In the genomic region with DNA sequence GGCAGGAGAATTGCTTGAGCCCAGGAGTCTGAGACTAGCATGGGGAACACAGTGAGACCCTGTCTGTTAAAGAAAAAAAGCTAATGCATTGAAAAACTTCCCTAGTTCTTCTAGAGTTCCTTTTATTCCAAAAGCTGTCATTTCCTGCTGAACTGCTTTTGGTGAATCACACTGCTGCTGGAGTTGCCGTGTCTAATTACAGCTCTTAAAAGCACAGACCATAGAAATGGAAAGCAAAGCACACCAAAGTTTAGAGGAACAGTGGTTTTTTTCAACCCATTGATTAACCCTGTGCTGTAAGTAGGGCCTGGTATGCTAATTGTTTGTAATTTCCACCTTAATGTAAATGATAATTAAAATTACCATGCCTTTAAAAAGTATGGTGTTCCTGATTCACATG, we compare ENCODE assay signal across 11 cellular contexts. TPM values are rescaled to one million over a fixed set of nuclear protein-coding genes. Genes with fewer than 3 reads are reported as not detected.
DNase-seq lines count a peak whose midpoint lies in the region; ATAC-seq, FAIRE-seq and TF ChIP-seq lines count a peak whose summit lies in the region.
"Had no signal": no experiment of that assay in that cellular context is flagged by ENCODE, and none has a peak within 500 bp of the region (broad histone marks: within the 10 kb centered on the region; RNA-seq: fewer than 3 reads in every experiment).

No MANE protein-coding gene starts in this region.

- FAIRE-seq in H1 (lab: Jason Lieb, UNC): peak; percentile 77

- no peak overlapping the region for H3K4ac ChIP-seq in H1 (replicated peaks; ENCODE audit: insufficient read length, low read depth, low read length)

- H4K91ac ChIP-seq in H1 (replicated peaks; ENCODE audit: insufficient read length, low read length): no peak overlapping the region

- H2BK12ac ChIP-seq in H1 (ENCODE audit: low read depth, low read length): no peak overlapping the region

- H3K4me1 Mint-ChIP-seq in naive thymus-derived CD8-positive, alpha-beta T cell: peaks cover 19 to 40% (median 27%) of the 10 kb centered on the region in 4 donors

- H3K27me3 Mint-ChIP-seq in naive thymus-derived CD8-positive, alpha-beta T cell: no peaks in the 10 kb centered on the region

- POLR2A ChIA-PET in H1 (lab: Charles Lee; ENCODE audit: partially characterized antibody): interaction anchor here (0.7 to 1.1 kb wide), 2 partner anchors 13 to 24 kb away, joined by 3 to 4 read pairs; no protein-coding TSS in a partner anchor
- POLR2A ChIA-PET in naive thymus-derived CD8-positive, alpha-beta T cell (lab: Charles Lee): no interaction called here

- no peak for TF ChIP-seq CTCF in H1 (IDR thresholded peaks at IDR 0.05; ENCODE audit: control extremely low read depth in 1 of 3, insufficient read depth in 1 of 3, low read depth in 1 of 3, low read length in 3 of 3)
- no peak for TF ChIP-seq CTCF in dorsolateral prefrontal cortex (IDR thresholded peaks at IDR 0.05 in 54 of 56, conservative IDR thresholded peaks at IDR 0.05 in 2 of 56; ENCODE audit: low read depth in 1 of 56, partially characterized antibody in 56 of 56)

- ATAC-seq in naive thymus-derived CD8-positive, alpha-beta T cell: no peak
- ATAC-seq in HG03196 (IDR thresholded peaks at IDR 0.05; ENCODE audit: unreplicated experiment): no peak

- H3K9me3 ChIP-seq in H1 (ENCODE audit: insufficient read depth in 2 of 2, low read depth in 1 of 2, low read length in 1 of 2) (no peaks in the 10 kb centered on the region), mesodermal cell (ENCODE audit: control insufficient read depth, low read length) (no peaks in the 10 kb centered on the region)

- no peak overlapping the region for H3K4me3 ChIP-seq in H1 (ENCODE audit: extremely low read depth in 1 of 4, insufficient read depth in 2 of 4, low read depth in 3 of 4, low read length in 4 of 4)
- H3K4me3 ChIP-seq in mesodermal cell (ENCODE audit: extremely low read depth, insufficient read depth, low read length, poor library complexity, severe bottlenecking): no peak overlapping the region
- peak overlapping the region in 1 of 59 donors; percentile 13 for H3K4me3 ChIP-seq in dorsolateral prefrontal cortex

- CTCF ChIA-PET in H1 (lab: Charles Lee; ENCODE audit: partially characterized antibody): interaction anchor here (0.6 to 0.7 kb wide), 2 partner anchors 19 to 234 kb away, joined by 3 read pairs; no protein-coding TSS in a partner anchor

- peaks cover 0 to 47% (median 30%) of the 10 kb centered on the region in 3 donors for H3K36me3 Mint-ChIP-seq in naive thymus-derived CD8-positive, alpha-beta T cell

- H2AK5ac ChIP-seq in H1 (ENCODE audit: low read depth, low read length): no peak overlapping the region

- no peak for TF ChIP-seq RAD21 in H1 (IDR thresholded peaks at IDR 0.05 in 1 of 2, conservative IDR thresholded peaks at IDR 0.05 in 1 of 2; ENCODE audit: low read depth in 2 of 2, low read length in 2 of 2)

- no peak overlapping the region for H2BK120ac ChIP-seq in H1 (replicated peaks; ENCODE audit: low read depth, low read length)

- no peak overlapping the region for H2BK15ac ChIP-seq in H1 (ENCODE audit: low read length)

- no peaks in the 10 kb centered on the region for H3K79me2 ChIP-seq in H1 (ENCODE audit: control insufficient read depth in 1 of 2, insufficient read depth in 2 of 2, low read length in 2 of 2)

- no peak overlapping the region for H3K4me3 Mint-ChIP-seq in naive thymus-derived CD8-positive, alpha-beta T cell

- H3K56ac ChIP-seq in H1 (replicated peaks; ENCODE audit: insufficient read length, low read depth, low read length): no peak overlapping the region

- no peak overlapping the region for H3K9ac ChIP-seq in H1 (replicated peaks in 1 of 4; ENCODE audit: extremely low read depth in 1 of 4, low read depth in 3 of 4, low read length in 3 of 4)

- H2BK20ac ChIP-seq in H1 (ENCODE audit: low read length): no peak overlapping the region

- H3K27me3 ChIP-seq in H1 (replicated peaks in 1 of 4; ENCODE audit: control insufficient read depth in 3 of 4, extremely low read depth in 1 of 4, insufficient read depth in 3 of 4, low read length in 3 of 4): peaks cover 0 to 1% (median 0%) of the 10 kb centered on the region in 4 experiments; a peak in 1 of 7 replicates
- no peaks in the 10 kb centered on the region for H3K27me3 ChIP-seq in dorsolateral prefrontal cortex

- DNase-seq in DMS79 treated with DMSO at 0.1 percent for 48 hours (lab: John Stamatoyannopoulos, UW) (peak; percentile 43), NCI-H2107 treated with DMSO at 0.1 percent for 48 hours (lab: John Stamatoyannopoulos, UW; ENCODE audit: unreplicated experiment) (peak; percentile 46), H1 (ENCODE audit: low read depth in 1 of 2, low spot score in 2 of 2) (no peak), dorsolateral prefrontal cortex (no peak), NCI-H748 treated with DMSO at 0.1 percent for 48 hours (lab: John Stamatoyannopoulos, UW) (no peak)
- no peak for DNase-seq in naive thymus-derived CD8-positive, alpha-beta T cell
- DNase-seq: DMS153, NCI-H187, occipital lobe had no signal

- H4K5ac ChIP-seq in H1 (ENCODE audit: insufficient read length, low read depth, low read length): peak overlapping the region; percentile 51

- H3K27ac ChIP-seq in H1 (ENCODE audit: low read depth, low read length): no peak overlapping the region
- peak overlapping the region; percentile 82 for H3K27ac ChIP-seq in mesodermal cell (ENCODE audit: low read depth, low read length, severe bottlenecking)
- H3K27ac ChIP-seq in dorsolateral prefrontal cortex: peak overlapping the region in 17 of 59 donors; percentile 2 to 49 (median 27)

- no peak overlapping the region for H2BK5ac ChIP-seq in H1 (ENCODE audit: low read depth, low read length)

- H3K36me3 ChIP-seq in H1 (ENCODE audit: control insufficient read depth in 2 of 4, insufficient read depth in 4 of 4, low read length in 3 of 4) (peaks cover 0 to 18% (median 6%) of the 10 kb centered on the region in 4 experiments; a peak in 4 of 8 replicates), mesodermal cell (ENCODE audit: control insufficient read depth, insufficient read depth, low read length) (peaks cover 85% of the 10 kb centered on the region)

- H4K20me1 ChIP-seq in H1 (replicated peaks in 1 of 2; ENCODE audit: control insufficient read depth in 1 of 2, insufficient read depth in 2 of 2, low read length in 2 of 2): no peaks in the 10 kb centered on the region

- H3K23ac ChIP-seq in H1 (ENCODE audit: insufficient read length): no peak overlapping the region

- no peak overlapping the region for H3K27ac Mint-ChIP-seq in naive thymus-derived CD8-positive, alpha-beta T cell

- H3K9me3 Mint-ChIP-seq in naive thymus-derived CD8-positive, alpha-beta T cell: no peaks in the 10 kb centered on the region

- H2AFZ ChIP-seq in H1 (ENCODE audit: low read length): no peak overlapping the region

- no peak overlapping the region for H3K18ac ChIP-seq in H1 (ENCODE audit: extremely low read depth, low read length)

- H3K4me1 ChIP-seq in H1 (replicated peaks in 1 of 4; ENCODE audit: control insufficient read depth in 3 of 4, insufficient read depth in 4 of 4, low read length in 3 of 4) (peaks cover 5 to 25% (median 14%) of the 10 kb centered on the region in 4 experiments; a peak in 5 of 7 replicates), mesodermal cell (ENCODE audit: control insufficient read depth, insufficient read depth, low read length, poor library complexity, severe bottlenecking) (peaks cover 76% of the 10 kb centered on the region)

- H3K79me1 ChIP-seq in H1 (ENCODE audit: low read depth, low read length): no peaks in the 10 kb centered on the region; the same call in 1 of the 2 replicates

- no peak for TF ChIP-seq EP300 in H1 (IDR thresholded peaks at IDR 0.05; ENCODE audit: borderline replicate concordance in 1 of 2, low read depth in 2 of 2, low read length in 2 of 2)

- no peak overlapping the region for H4K8ac ChIP-seq in H1 (ENCODE audit: extremely low read depth, insufficient read depth, low read length)

- no peak overlapping the region for H3K14ac ChIP-seq in H1 (ENCODE audit: insufficient read length)

- intact Hi-C loops in dorsolateral prefrontal cortex (cut with DNase I): no loop called here

- peak overlapping the region; percentile 17 to 35; a peak in 3 of 4 replicates for H3K4me2 ChIP-seq in H1 (ENCODE audit: insufficient read depth in 1 of 2, low read depth in 2 of 2, low read length in 2 of 2)

- H3K23me2 ChIP-seq in H1 (ENCODE audit: low read depth, low read length): no peaks in the 10 kb centered on the region

- 20% methylated on average over 1 of the region's 1 CpG; no CpG with 5 or more reads in 1 of the 2 experiments for WGBS in H1 (ENCODE audit: extremely low coverage in 1 of 2, insufficient coverage in 1 of 2, insufficient read length in 1 of 2, insufficient replicate concordance in 2 of 2, low coverage in 1 of 2, low lambda C conversion rate in 2 of 2, missing lambda C conversion rate in 1 of 2), 2 experiments
- 0 to 18% methylated on average over 1 of the region's 1 CpG for WGBS in mesodermal cell (ENCODE audit: insufficient coverage in 2 of 2), 2 experiments

- no peak for TF ChIP-seq POLR2A in H1 (IDR thresholded peaks at IDR 0.05; ENCODE audit: control extremely low read depth in 1 of 2, low read depth in 2 of 2, low read length in 2 of 2)

TF ChIP-seq in H1, 55 proteins besides CTCF, POLR2A, EP300 and RAD21 (continues in another document):
- no peak for TF ChIP-seq EGR1 (IDR thresholded peaks at IDR 0.05; ENCODE audit: borderline replicate concordance, low read depth, low read length)
- no peak for TF ChIP-seq HDAC2 (IDR thresholded peaks at IDR 0.05; ENCODE audit: borderline replicate concordance in 1 of 2, low read depth in 2 of 2, low read length in 2 of 2)

RNA-seq across cellular contexts. Expression of a gene that starts 52.4 kb away (rescaled TPM):
- 105 and 110 TPM in 2 replicates for total RNA-seq in H1 (2021; fragmentation: NEBNext Ultra II Directional; extraction: Animal tissue kit (Norgen Biotek cat#: 25700))
- polyA plus RNA-seq in H1 (2011; rRNA removed): 21.0 and 32.2 TPM in 2 replicates
- 39.8 TPM for polyA plus RNA-seq in H1 (2011; cell fraction: cytosol; rRNA removed)
- 18.1 TPM for polyA plus RNA-seq in H1 (2011; cell fraction: nucleus; rRNA removed)
- polyA plus RNA-seq in H1 (2012, experiment 1 of 2): 37.4 to 86.3 TPM (median 45.0 TPM) in 4 replicates
- 3.4 TPM for polyA plus RNA-seq in H1 (2012, experiment 2 of 2)
- 105 TPM for polyA plus RNA-seq in H1 (2013, experiment 1 of 2)
- 121 TPM for polyA plus RNA-seq in H1 (2013, experiment 2 of 2)
- 92.8 and 155 TPM in 2 replicates for polyA minus RNA-seq in H1 (2011; rRNA and poly(A)+ RNA removed)
- 40.9 TPM for polyA minus RNA-seq in H1 (2011; cell fraction: cytosol; rRNA and poly(A)+ RNA removed)
- polyA minus RNA-seq in H1 (2011; cell fraction: nucleus; rRNA and poly(A)+ RNA removed): 68.8 TPM
- polyA plus RNA-seq in mesodermal cell (2013, experiment 1 of 2): 294 TPM
- 302 TPM for polyA plus RNA-seq in mesodermal cell (2013, experiment 2 of 2)
- 100 to 1,000 TPM; 109 to 284 (median 200) TPM for total RNA-seq in dorsolateral prefrontal cortex
- 10 to 100 TPM; 50.7 to 56.7 TPM for total RNA-seq in naive thymus-derived CD8-positive, alpha-beta T cell
- polyA plus RNA-seq in naive thymus-derived CD8-positive, alpha-beta T cell: 10 to 100 TPM; 44.8 to 49.5 (median 46.0) TPM

Comparison
In these comparisons a context has a peak if more than half of its experiments do, and no peak if none do; other contexts are left out.
1. DNase-seq: peak in DMS79 treated with DMSO at 0.1 percent for 48 hours (single experiment) and NCI-H2107 treated with DMSO at 0.1 percent for 48 hours (single experiment); none in H1 (0 of 2), dorsolateral prefrontal cortex (0 of 10), naive thymus-derived CD8-positive, alpha-beta T cell (0 of 10) and NCI-H748 treated with DMSO at 0.1 percent for 48 hours (single experiment).